11 cellular contexts compared by ENCODE assay signal in genomic region chr11:107683807-107684206, GRCh38. TPM values are rescaled to one million over a fixed set of nuclear protein-coding genes. Genes with fewer than 3 reads are reported as not detected.
A peak's percentile ranks its signal among the peaks of the same experiment; 100 is the strongest.
DNase-seq lines count a peak whose midpoint lies in the region; ATAC-seq, FAIRE-seq and TF ChIP-seq lines count a peak whose summit lies in the region.
"Had no signal": no experiment of that assay in that cellular context is flagged by ENCODE, and none has a peak within 500 bp of the region (broad histone marks: within the 10 kb centered on the region; RNA-seq: fewer than 3 reads in every experiment).

No MANE protein-coding gene starts in this region.

- no peak overlapping the region for H3K4me3 Mint-ChIP-seq in CD14-positive monocyte
- H3K4me3 Mint-ChIP-seq: central memory CD8-positive, alpha-beta T cell had no signal

- FAIRE-seq in HTR-8/SVneo (lab: Jason Lieb, UNC): no peak

- H3K36me3 Mint-ChIP-seq in CD14-positive monocyte: no peaks in the 10 kb centered on the region

- intact Hi-C loops in CD14-positive monocyte (cut with micrococcal nuclease): no loop called here

- in situ Hi-C loops in GM13976 (cut with MboI; ENCODE audit: low sequenced_read_pairs, unreplicated experiment): loop anchor here (10.0 kb wide), 1 partner anchor 109 kb away; no protein-coding TSS in a partner anchor

- peaks cover 0 to 3% (median under 1%) of the 10 kb centered on the region in 3 donors for H3K27me3 Mint-ChIP-seq in CD14-positive monocyte (ENCODE audit: low read depth in 3 of 3)

- ATAC-seq in HG03066 (IDR thresholded peaks at IDR 0.05; ENCODE audit: low read depth, unreplicated experiment): peak; percentile 53

- TF ChIP-seq CTCF in CD14-positive monocyte (IDR thresholded peaks at IDR 0.05) (peak; percentile 38), VCaP (conservative IDR thresholded peaks at IDR 0.05) (peak; percentile 26), GM13976 (IDR thresholded peaks at IDR 0.05; ENCODE audit: borderline replicate concordance, control extremely low read depth, extremely low read depth, insufficient read depth, missing control alignments) (no peak)

- DNase-seq in CD14-positive monocyte (ENCODE audit: low spot score) (no peak), left kidney (ENCODE audit: low read depth, low spot score) (peak; percentile 13), GM13976 (ENCODE audit: low spot score) (no peak), NOMO-1 treated with DMSO at 0.1 percent for 48 hours (lab: John Stamatoyannopoulos, UW; ENCODE audit: unreplicated experiment) (no peak), HTR-8/SVneo (ENCODE audit: insufficient read length, low spot score) (no peak), GDM1 (lab: John Stamatoyannopoulos, UW) (no peak)
- DNase-seq: DMS153, ovary had no signal

- H3K4me1 Mint-ChIP-seq in CD14-positive monocyte: peaks cover 19% of the 10 kb centered on the region
- H3K4me1 Mint-ChIP-seq: central memory CD8-positive, alpha-beta T cell had no signal

- H3K27ac Mint-ChIP-seq in CD14-positive monocyte: no peak overlapping the region

- no peak overlapping the region for H3K27ac ChIP-seq in VCaP
- H3K27ac ChIP-seq: ovary had no signal

- H3K9me3 Mint-ChIP-seq in CD14-positive monocyte: peaks cover 0 to 6% (median 0%) of the 10 kb centered on the region in 7 donors
- H3K9me3 Mint-ChIP-seq: central memory CD8-positive, alpha-beta T cell had no signal

RNA-seq across cellular contexts. Expression of gene SLN, which starts 28.0 kb away (rescaled TPM):
- polyA plus RNA-seq in CD14-positive monocyte: not detected
